19 cellular contexts compared by ENCODE assay signal in the genomic region with DNA sequence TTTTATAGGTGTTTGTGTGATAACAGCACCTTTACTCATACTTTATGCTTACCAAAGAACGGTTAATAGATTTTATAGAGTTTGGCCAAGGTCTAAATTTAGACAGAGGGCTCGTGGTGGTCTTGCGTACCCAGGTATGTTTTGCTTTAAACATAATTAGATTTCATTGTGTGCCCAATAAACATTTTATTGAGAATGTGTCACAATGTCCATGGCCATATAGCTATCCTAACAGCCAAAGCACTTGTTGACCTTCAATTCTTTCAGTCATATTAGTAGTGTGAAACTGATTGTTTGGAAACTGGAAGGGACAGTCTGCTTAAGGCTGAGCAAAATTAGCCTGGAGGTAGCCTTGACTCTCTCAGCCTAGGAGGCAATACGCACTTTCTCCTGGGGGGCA. TPM values are rescaled to one million over a fixed set of nuclear protein-coding genes. Genes with fewer than 3 reads are reported as not detected.
DNase-seq lines count a peak whose midpoint lies in the region; ATAC-seq and TF ChIP-seq lines count a peak whose summit lies in the region.
"Had no signal": no experiment of that assay in that cellular context is flagged by ENCODE, and none has a peak within 500 bp of the region (broad histone marks: within the 10 kb centered on the region; RNA-seq: fewer than 3 reads in every experiment).

No MANE protein-coding gene starts in this region.

- DNase-seq in LoVo (ENCODE audit: low spot score) (peak; percentile 1), prostate gland (ENCODE audit: low spot score) (peak; percentile 36), upper lobe of left lung (no peak), cerebellar nuclear complex (lab: John Stamatoyannopoulos, UW) (no peak)
- DNase-seq: AML-193; CD4-positive, alpha-beta memory T cell; CD4-positive, CD25-positive, alpha-beta regulatory T cell; CD8-positive, alpha-beta memory T cell; COR-L47; DMS79 treated with DMSO at 0.1 percent for 48 hours; GF-D8 had no signal

- TF ChIP-seq EP300 in upper lobe of left lung (IDR thresholded peaks at IDR 0.05), result no peak

- H3K36me3 ChIP-seq in prostate gland, result no peaks in the 10 kb centered on the region
- H3K36me3 ChIP-seq in upper lobe of left lung, result no peaks in the 10 kb centered on the region
- H3K36me3 ChIP-seq: BLaER1 treated with 17β-estradiol and CSF1 and Interleukin-3, amounts not matched to agents 10 nM and 100 nM had no signal

- no peak for TF ChIP-seq CTCF in C4-2B (conservative IDR thresholded peaks at IDR 0.05)
- TF ChIP-seq CTCF in VCaP (conservative IDR thresholded peaks at IDR 0.05), result no peak
- TF ChIP-seq CTCF in prostate gland (IDR thresholded peaks at IDR 0.05), result no peak
- TF ChIP-seq CTCF in upper lobe of left lung (IDR thresholded peaks at IDR 0.05), result no peak

- H3K27ac ChIP-seq in C4-2B, result peak overlapping the region; percentile 76; the same call in 1 of the 2 replicates
- H3K27ac ChIP-seq in VCaP, result peak overlapping the region; percentile 88
- H3K27ac ChIP-seq in prostate gland, result peak overlapping the region in 1 of 2 donors; percentile 31
- H3K27ac ChIP-seq in upper lobe of left lung, result no peak overlapping the region
- H3K27ac ChIP-seq: A549; BLaER1 treated with 17β-estradiol and CSF1 and Interleukin-3, amounts not matched to agents 10 nM and 100 nM had no signal

- WGBS in prostate gland, result 32% methylated on average over 4 of the region's 4 CpGs
- 93 to 98% methylated on average over 4 of the region's 4 CpGs for WGBS in upper lobe of left lung, 2 donors

- ATAC-seq in GM21515 (IDR thresholded peaks at IDR 0.05; ENCODE audit: unreplicated experiment) (no peak), GM18517 (IDR thresholded peaks at IDR 0.05; ENCODE audit: unreplicated experiment) (no peak), upper lobe of left lung (ENCODE audit: low FRiP score in 2 of 2) (no peak)
- ATAC-seq: A549 had no signal

- H3K4me3 ChIP-seq in prostate gland (no peak overlapping the region), upper lobe of left lung (no peak overlapping the region)
- H3K4me3 ChIP-seq: A549; BLaER1 treated with 17β-estradiol and CSF1 and Interleukin-3, amounts not matched to agents 10 nM and 100 nM had no signal

- no peaks in the 10 kb centered on the region for H3K4me1 ChIP-seq in prostate gland (replicated peaks)
- no peaks in the 10 kb centered on the region for H3K4me1 ChIP-seq in upper lobe of left lung
- H3K4me1 ChIP-seq: A549; BLaER1 treated with 17β-estradiol and CSF1 and Interleukin-3, amounts not matched to agents 10 nM and 100 nM had no signal

- H3K27me3 ChIP-seq in prostate gland (replicated peaks; ENCODE audit: insufficient read depth) (no peaks in the 10 kb centered on the region), upper lobe of left lung (no peaks in the 10 kb centered on the region)
- H3K27me3 ChIP-seq: BLaER1 treated with 17β-estradiol and CSF1 and Interleukin-3, amounts not matched to agents 10 nM and 100 nM had no signal

- H3K9me3 ChIP-seq in prostate gland, result no peaks in the 10 kb centered on the region
- H3K9me3 ChIP-seq in upper lobe of left lung, result no peaks in the 10 kb centered on the region
- H3K9me3 ChIP-seq: A549; BLaER1 treated with 17β-estradiol and CSF1 and Interleukin-3, amounts not matched to agents 10 nM and 100 nM had no signal

- TF ChIP-seq POLR2A in prostate gland (IDR thresholded peaks at IDR 0.05) (no peak), upper lobe of left lung (IDR thresholded peaks at IDR 0.05) (no peak)

- intact Hi-C loops in prostate gland (cut with DNase I), result no loop called here

RNA-seq across cellular contexts. Expression of a gene that starts 48.3 kb away (rescaled TPM):
- total RNA-seq in prostate gland, result 10 to 100 TPM in 1 of 2 donors, not detected in 1; 14.6 TPM
- not detected for total RNA-seq in upper lobe of left lung
- total RNA-seq: A172; B cell; CD4-positive, alpha-beta memory T cell; CD4-positive, CD25-positive, alpha-beta regulatory T cell; CD8-positive, alpha-beta memory T cell had no signal

Comparison
In these comparisons a context has a peak if more than half of its experiments do, and no peak if none do; other contexts are left out.
1. H3K27ac ChIP-seq: peak in C4-2B (single experiment) and VCaP (single experiment); none in upper lobe of left lung (0 of 4).
2. DNase-seq: peak in LoVo (single experiment) and prostate gland (single experiment); none in upper lobe of left lung (0 of 2) and cerebellar nuclear complex (0 of 2).